ENCODE assay signal across 10 cellular contexts in genomic region chr15:71329509-71330260, GRCh38.
DNase-seq lines count a peak whose midpoint lies in the region; ATAC-seq, FAIRE-seq and TF ChIP-seq lines count a peak whose summit lies in the region.
"Had no signal": no experiment of that assay in that cellular context is flagged by ENCODE, and none has a peak within 500 bp of the region (broad histone marks: within the 10 kb centered on the region; RNA-seq: fewer than 3 reads in every experiment).

No MANE protein-coding gene starts in this region.

- in situ Hi-C loops in gastrocnemius medialis (cut with MboI; ENCODE audit: low sequenced_read_pairs in 4 of 4): loop anchor here in 1 of 4 donors (25.0 kb wide), 1 partner anchor 217 kb away; the partner anchor contains the start of gene THSD4

- H3K4me1 ChIP-seq in astrocyte (ENCODE audit: insufficient read depth, low read length) (peaks cover 39% of the 10 kb centered on the region), right atrium auricular region (peaks cover 0 to 39% of the 10 kb centered on the region in 2 donors), gastrocnemius medialis (peaks cover 18 to 31% of the 10 kb centered on the region in 2 donors)

- H3K4me2 ChIP-seq in astrocyte (ENCODE audit: low read length): peak overlapping the region; percentile 1

- H3K4me3 Mint-ChIP-seq in astrocyte (ENCODE audit: unreplicated experiment): no peak overlapping the region

- H3K9me3 ChIP-seq in astrocyte (ENCODE audit: insufficient read depth, low read depth, low read length): no peaks in the 10 kb centered on the region
- H3K9me3 ChIP-seq in right atrium auricular region: no peaks in the 10 kb centered on the region
- H3K9me3 ChIP-seq in gastrocnemius medialis: no peaks in the 10 kb centered on the region

- H3K27ac ChIP-seq in astrocyte (ENCODE audit: low read depth, low read length): peak overlapping the region; percentile 15
- H3K27ac ChIP-seq in right atrium auricular region: peak overlapping the region; percentile 81 to 88
- peak overlapping the region; percentile 67 to 83 (median 74) for H3K27ac ChIP-seq in gastrocnemius medialis

- peak overlapping the region; percentile 29 for H2AFZ ChIP-seq in astrocyte (ENCODE audit: low read depth, low read length)

- H3K4me1 Mint-ChIP-seq in astrocyte (ENCODE audit: low read depth, unreplicated experiment): peaks cover 17% of the 10 kb centered on the region

- no peak for TF ChIP-seq CTCF in astrocyte (IDR thresholded peaks at IDR 0.05; ENCODE audit: insufficient read depth, low read depth, low read length)
- TF ChIP-seq CTCF in right atrium auricular region (IDR thresholded peaks at IDR 0.05): no peak
- no peak for TF ChIP-seq CTCF in gastrocnemius medialis (IDR thresholded peaks at IDR 0.05 in 4 of 5, conservative IDR thresholded peaks at IDR 0.05 in 1 of 5)

- H3K36me3 ChIP-seq in astrocyte (ENCODE audit: insufficient read depth, low read length) (no peaks in the 10 kb centered on the region), right atrium auricular region (no peaks in the 10 kb centered on the region), gastrocnemius medialis (no peaks in the 10 kb centered on the region)

- peak overlapping the region; percentile 20 for H3K9ac ChIP-seq in astrocyte (ENCODE audit: low read length)

- no peak for TF ChIP-seq POLR2A in gastrocnemius medialis (IDR thresholded peaks at IDR 0.05)

- peak; percentile 98 for ATAC-seq in gastrocnemius medialis

- no peaks in the 10 kb centered on the region for H3K27me3 Mint-ChIP-seq in astrocyte (ENCODE audit: low read depth, unreplicated experiment)

- H3K79me2 ChIP-seq in astrocyte (ENCODE audit: insufficient read depth, low read length): no peaks in the 10 kb centered on the region

- FAIRE-seq in astrocyte (lab: Jason Lieb, UNC): no peak
- FAIRE-seq: colon had no signal

- H3K4me3 ChIP-seq in astrocyte (ENCODE audit: insufficient read depth, low read depth, low read length) (no peak overlapping the region), right atrium auricular region (no peak overlapping the region), gastrocnemius medialis (no peak overlapping the region)

- H3K9me3 Mint-ChIP-seq in astrocyte (ENCODE audit: unreplicated experiment): no peaks in the 10 kb centered on the region

- H3K27me3 ChIP-seq in astrocyte (ENCODE audit: insufficient read depth, low read length): no peaks in the 10 kb centered on the region
- no peaks in the 10 kb centered on the region for H3K27me3 ChIP-seq in right atrium auricular region
- no peaks in the 10 kb centered on the region for H3K27me3 ChIP-seq in gastrocnemius medialis

- peak overlapping the region; percentile 55 for H3K27ac Mint-ChIP-seq in astrocyte (ENCODE audit: unreplicated experiment)

- H3K36me3 Mint-ChIP-seq in astrocyte (ENCODE audit: low read depth, unreplicated experiment): no peaks in the 10 kb centered on the region

- DNase-seq in GM04504 (ENCODE audit: low read depth) (peak; percentile 45), astrocyte (ENCODE audit: low read depth) (peak; percentile 83), right atrium auricular region (ENCODE audit: low spot score) (peak; percentile 61), gastrocnemius medialis (peak; percentile 78 to 80), D341Med (ENCODE audit: low spot score) (no peak), NCI-H1092 (lab: John Stamatoyannopoulos, UW) (no peak), NCI-H2196 treated with DMSO at 0.1 percent for 48 hours (lab: John Stamatoyannopoulos, UW; ENCODE audit: unreplicated experiment) (no peak)
- no peak for DNase-seq in activated CD8-positive, alpha-beta memory T cell treated with anti-CD3 and anti-CD28 coated beads for 24 hours
- DNase-seq: stimulated activated CD4-positive, alpha-beta T cell treated with anti-CD3 and anti-CD28 coated beads, Interleukin-4, amount 100 ng/mL, for 4 hours had no signal

- no peaks in the 10 kb centered on the region for H4K20me1 ChIP-seq in astrocyte (ENCODE audit: insufficient read depth, low read length)

- intact Hi-C loops in gastrocnemius medialis (cut with DNase I; ENCODE audit: low total_unique reads): loop anchor here (2.0 to 5.0 kb wide), 4 partner anchors 52 to 215 kb away; partner anchors contain the start of gene THSD4

Comparison
In these comparisons a context has a peak if more than half of its experiments do, and no peak if none do; other contexts are left out.
1. DNase-seq: peak in GM04504 (single experiment), astrocyte (single experiment), right atrium auricular region (single experiment) and gastrocnemius medialis (2 of 2); none in D341Med (single experiment), NCI-H1092 (single experiment), activated CD8-positive, alpha-beta memory T cell treated with anti-CD3 and anti-CD28 coated beads for 24 hours (single experiment) and NCI-H2196 treated with DMSO at 0.1 percent for 48 hours (single experiment).
2. H3K27ac ChIP-seq: peak in every context shown above with its lines; median percentile 84 in right atrium auricular region; 74 in gastrocnemius medialis; 15 in astrocyte.